In the genomic region with DNA sequence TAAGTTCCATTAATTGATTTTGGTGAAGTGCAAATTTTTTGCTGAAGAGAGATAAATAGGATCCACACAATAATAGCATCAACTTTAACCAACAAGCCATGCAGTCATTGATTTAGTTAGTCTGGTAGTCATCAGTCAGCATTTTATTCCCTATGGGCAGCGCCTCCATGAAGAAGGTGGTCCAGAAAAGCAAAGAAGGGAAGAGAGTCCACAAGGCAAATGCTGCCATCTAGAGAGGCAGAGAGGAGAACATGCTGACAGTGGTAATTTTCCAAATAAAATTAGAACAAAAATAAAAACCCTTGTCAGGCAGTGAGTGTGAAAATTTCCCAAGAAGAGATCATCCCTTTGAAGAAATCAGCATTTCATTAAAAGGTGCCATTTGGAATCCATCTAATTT, we compare ENCODE assay signal across 14 cellular contexts.
A peak's percentile ranks its signal among the peaks of the same experiment; 100 is the strongest.
DNase-seq lines count a peak whose midpoint lies in the region; ATAC-seq and TF ChIP-seq lines count a peak whose summit lies in the region.
"Had no signal": no experiment of that assay in that cellular context is flagged by ENCODE, and none has a peak within 500 bp of the region (broad histone marks: within the 10 kb centered on the region; RNA-seq: fewer than 3 reads in every experiment).

No MANE protein-coding gene starts in this region.

- H3K27me3 ChIP-seq in A673 (replicated peaks; ENCODE audit: insufficient read depth, low read depth, low read length, poor library complexity) (no peaks in the 10 kb centered on the region), GM23338 (ENCODE audit: insufficient read depth) (no peaks in the 10 kb centered on the region), foreskin keratinocyte (no peaks in the 10 kb centered on the region)
- H3K27me3 ChIP-seq: BLaER1, body of pancreas, SJCRH30, upper lobe of left lung had no signal

- intact Hi-C loops in A673 (cut with micrococcal nuclease; ENCODE audit: unreplicated experiment): loop anchor here (2.0 kb wide), 1 partner anchor 136 kb away; no protein-coding TSS in a partner anchor

- H3K27ac Mint-ChIP-seq in GM23338: no peak overlapping the region
- H3K27ac Mint-ChIP-seq in T-helper 17 cell: no peak overlapping the region
- H3K27ac Mint-ChIP-seq: naive thymus-derived CD4-positive, alpha-beta T cell had no signal

- no peaks in the 10 kb centered on the region for H4K20me1 ChIP-seq in GM23338 (replicated peaks; ENCODE audit: insufficient read depth)
- H4K20me1 ChIP-seq: BLaER1 had no signal

- H3K4me3 ChIP-seq in A673 (ENCODE audit: low read depth, low read length, poor library complexity, severe bottlenecking) (no peak overlapping the region), GM23338 (no peak overlapping the region)
- H3K4me3 ChIP-seq: BLaER1, body of pancreas, SJCRH30, upper lobe of left lung had no signal

- H3K4me2 ChIP-seq in GM23338: no peak overlapping the region
- H3K4me2 ChIP-seq: BLaER1 had no signal

- H3K27ac ChIP-seq in A673 (ENCODE audit: low read depth, low read length, poor library complexity, severe bottlenecking) (no peak overlapping the region), GM23338 (ENCODE audit: low read depth) (no peak overlapping the region), foreskin keratinocyte (no peak overlapping the region), RWPE1 (no peak overlapping the region)
- H3K27ac ChIP-seq: BLaER1, body of pancreas, SJCRH30, upper lobe of left lung had no signal

- H3K9me2 ChIP-seq in GM23338 (ENCODE audit: insufficient read depth): no peaks in the 10 kb centered on the region

- H3K9me3 Mint-ChIP-seq in GM23338: no peaks in the 10 kb centered on the region

- H3K36me3 Mint-ChIP-seq in GM23338 (ENCODE audit: low read depth) (no peaks in the 10 kb centered on the region), T-helper 17 cell (ENCODE audit: low read depth) (no peaks in the 10 kb centered on the region)
- H3K36me3 Mint-ChIP-seq: naive thymus-derived CD4-positive, alpha-beta T cell had no signal

- DNase-seq in A673 (ENCODE audit: low spot score): peak; percentile 43
- peak; percentile 53 for DNase-seq in GM23338 (ENCODE audit: low spot score)
- DNase-seq in SK-MEL-5 (ENCODE audit: low read depth, low spot score): peak; percentile 84
- peak in 1 of 2 donors; percentile 24 for DNase-seq in foreskin keratinocyte
- DNase-seq in NCI-H1048 (lab: John Stamatoyannopoulos, UW): no peak
- no peak for DNase-seq in RWPE1 (ENCODE audit: low spot score)
- no peak for DNase-seq in T-helper 17 cell
- DNase-seq: body of pancreas; GOT3; naive thymus-derived CD4-positive, alpha-beta T cell; upper lobe of left lung had no signal

- no peak overlapping the region for H2AFZ ChIP-seq in GM23338

- H3K4me3 Mint-ChIP-seq in GM23338 (no peak overlapping the region), T-helper 17 cell (no peak overlapping the region)
- H3K4me3 Mint-ChIP-seq: naive thymus-derived CD4-positive, alpha-beta T cell had no signal

- no peaks in the 10 kb centered on the region for H3F3A ChIP-seq in GM23338 (replicated peaks; ENCODE audit: low read depth)

- peaks cover 5% of the 10 kb centered on the region for H3K4me1 ChIP-seq in A673 (ENCODE audit: insufficient read depth, low read length, poor library complexity, severe bottlenecking)
- peaks cover 4% of the 10 kb centered on the region; the same call in 1 of the 2 replicates for H3K4me1 ChIP-seq in GM23338 (ENCODE audit: insufficient read depth)
- H3K4me1 ChIP-seq in foreskin keratinocyte: peaks cover 25% of the 10 kb centered on the region
- H3K4me1 ChIP-seq: BLaER1, body of pancreas, SJCRH30 had no signal

- no peaks in the 10 kb centered on the region for H3K79me2 ChIP-seq in GM23338 (replicated peaks; ENCODE audit: insufficient read depth)

- ATAC-seq in GM23338 (peak; percentile 68), foreskin keratinocyte (no peak), HG02798 (IDR thresholded peaks at IDR 0.05; ENCODE audit: poor library complexity, unreplicated experiment) (no peak), T-helper 17 cell (no peak)
- ATAC-seq: body of pancreas; naive thymus-derived CD4-positive, alpha-beta T cell had no signal

- in situ Hi-C loops in SK-MEL-5 (cut with HindIII; ENCODE audit: low pct_unique_long_range_greater_than_20kb, low sequenced_read_pairs): no loop called here

- TF ChIP-seq CTCF in A673 (conservative IDR thresholded peaks at IDR 0.05; ENCODE audit: low read depth, low read length) (peak; percentile 53), GM23338 (conservative IDR thresholded peaks at IDR 0.05; ENCODE audit: low read depth in 2 of 2) (peak; percentile 62 to 77), foreskin keratinocyte (conservative IDR thresholded peaks at IDR 0.05) (peak; percentile 53), RWPE1 (conservative IDR thresholded peaks at IDR 0.05; ENCODE audit: low read depth) (no peak)

- BruUV-seq in A673 (replicated peaks; lab: Mats Ljungman, UMichigan): no TSS peak

- CTCF ChIA-PET in A673 (lab: Charles Lee): no interaction called here
- CTCF ChIA-PET in RWPE1 (lab: Yijun Ruan, JAX): no interaction called here

- POLR2A ChIA-PET in A673 (lab: Charles Lee; ENCODE audit: low non-redundant PET) (no interaction called here), RWPE1 (lab: Yijun Ruan, JAX; ENCODE audit: low non-redundant PET) (no interaction called here)

- H3K27me3 Mint-ChIP-seq in GM23338 (ENCODE audit: insufficient read depth, low read depth, poor library complexity): peaks cover 6% of the 10 kb centered on the region
- H3K27me3 Mint-ChIP-seq in T-helper 17 cell: no peaks in the 10 kb centered on the region
- H3K27me3 Mint-ChIP-seq: naive thymus-derived CD4-positive, alpha-beta T cell had no signal

- H3K36me3 ChIP-seq in A673 (ENCODE audit: insufficient read depth, low read length, poor library complexity, severe bottlenecking): no peaks in the 10 kb centered on the region
- no peaks in the 10 kb centered on the region for H3K36me3 ChIP-seq in GM23338 (ENCODE audit: insufficient read depth)
- H3K36me3 ChIP-seq: BLaER1, SJCRH30, upper lobe of left lung had no signal

- H3K4me1 Mint-ChIP-seq in GM23338 (peaks cover 6% of the 10 kb centered on the region; the same call in 1 of the 3 replicates), T-helper 17 cell (no peaks in the 10 kb centered on the region)
- H3K4me1 Mint-ChIP-seq: naive thymus-derived CD4-positive, alpha-beta T cell had no signal

- no peaks in the 10 kb centered on the region for H3K9me3 ChIP-seq in A673 (ENCODE audit: low read depth, low read length, poor library complexity, severe bottlenecking)
- H3K9me3 ChIP-seq in T-helper 17 cell (ENCODE audit: control insufficient read depth, low read length, poor library complexity, severe bottlenecking): no peaks in the 10 kb centered on the region
- H3K9me3 ChIP-seq: BLaER1, body of pancreas, SJCRH30, upper lobe of left lung had no signal

TF ChIP-seq in GM23338, 12 proteins besides CTCF, POLR2A, EP300 and RAD21:
- TF ChIP-seq CREB1 (CRISPR knock-in tag; IDR thresholded peaks at IDR 0.05; ENCODE audit: low read depth): no peak

Comparison
In these comparisons a context has a peak if more than half of its experiments do, and no peak if none do; other contexts are left out.
1. DNase-seq: peak in A673 (single experiment), GM23338 (single experiment) and SK-MEL-5 (single experiment); none in NCI-H1048 (single experiment), RWPE1 (single experiment) and T-helper 17 cell (0 of 3).